Comparison of ENCODE assay signal across 11 cellular contexts in genomic region chr12:123251403-123252076, GRCh38. TPM values are rescaled to one million over a fixed set of nuclear protein-coding genes. Genes with fewer than 3 reads are reported as not detected.
A peak's percentile ranks its signal among the peaks of the same experiment; 100 is the strongest.
DNase-seq lines count a peak whose midpoint lies in the region; ATAC-seq and TF ChIP-seq lines count a peak whose summit lies in the region.
"Had no signal": no experiment of that assay in that cellular context is flagged by ENCODE, and none has a peak within 500 bp of the region (broad histone marks: within the 10 kb centered on the region; RNA-seq: fewer than 3 reads in every experiment).

No MANE protein-coding gene starts in this region.

- H3K4me1 ChIP-seq in cardiac muscle cell (ENCODE audit: low read depth): no peaks in the 10 kb centered on the region
- H3K4me1 ChIP-seq in mesenchymal stem cell (ENCODE audit: control insufficient read depth, insufficient read depth, low read depth, low read length): peaks cover 10% of the 10 kb centered on the region
- no peaks in the 10 kb centered on the region for H3K4me1 ChIP-seq in urinary bladder (ENCODE audit: insufficient read depth)

- no peak overlapping the region for H2BK120ac ChIP-seq in mesenchymal stem cell (ENCODE audit: low read depth, low read length)

- H3K4me3 Mint-ChIP-seq in brain: no peak overlapping the region

- H3K9me3 Mint-ChIP-seq in brain: peaks cover 8 to 26% (median 20%) of the 10 kb centered on the region in 5 experiments

- peak overlapping the region; percentile 71 to 93 (median 87) for H3K27ac Mint-ChIP-seq in brain

- no peak overlapping the region for H3K4me2 ChIP-seq in mesenchymal stem cell (ENCODE audit: low read length, poor library complexity, severe bottlenecking)

- H2BK12ac ChIP-seq in mesenchymal stem cell (ENCODE audit: low read length in 2 of 2): no peak overlapping the region

- peaks cover 81% of the 10 kb centered on the region for H3K36me3 Mint-ChIP-seq in brain

- no peak overlapping the region for H2BK5ac ChIP-seq in mesenchymal stem cell (ENCODE audit: low read depth, low read length, poor library complexity, severe bottlenecking)

- no peak overlapping the region for H3K4ac ChIP-seq in mesenchymal stem cell (ENCODE audit: low read depth in 1 of 2, low read length in 2 of 2)

- H4K8ac ChIP-seq in mesenchymal stem cell (ENCODE audit: low read length): no peak overlapping the region

- H3K4me1 Mint-ChIP-seq in brain: peaks cover 31% of the 10 kb centered on the region

- H3K79me1 ChIP-seq in mesenchymal stem cell (replicated peaks; ENCODE audit: low read length, poor library complexity, severe bottlenecking): peaks cover 25% of the 10 kb centered on the region

- H3K4me3 ChIP-seq in cardiac muscle cell (no peak overlapping the region), mesenchymal stem cell (ENCODE audit: insufficient read depth in 1 of 2, low read depth in 1 of 2, low read length in 2 of 2) (no peak overlapping the region), urinary bladder (ENCODE audit: low read depth, low read length) (no peak overlapping the region)

- H2BK15ac ChIP-seq in mesenchymal stem cell (ENCODE audit: low read depth, poor library complexity, severe bottlenecking): no peak overlapping the region

- H2AK5ac ChIP-seq in mesenchymal stem cell (ENCODE audit: low read length, severe bottlenecking): no peak overlapping the region

- H3K14ac ChIP-seq in mesenchymal stem cell (ENCODE audit: low read length in 2 of 2): no peak overlapping the region

- no peaks in the 10 kb centered on the region for H3K27me3 ChIP-seq in cardiac muscle cell
- no peaks in the 10 kb centered on the region for H3K27me3 ChIP-seq in mesenchymal stem cell (ENCODE audit: control insufficient read depth in 1 of 2, insufficient read depth in 1 of 2, low read length in 2 of 2)

- no peak for DNase-seq in cardiac muscle cell (ENCODE audit: low read depth in 1 of 2, low spot score in 1 of 2)
- no peak for DNase-seq in left cardiac atrium
- no peak for DNase-seq in mesenchymal stem cell
- no peak for DNase-seq in ecto neural progenitor cell (ENCODE audit: low spot score)
- DNase-seq in NCI-H2227 treated with DMSO at 0.1 percent for 48 hours (lab: John Stamatoyannopoulos, UW): no peak
- DNase-seq: activated CD4-positive, alpha-beta T cell treated with anti-CD3 and anti-CD28 coated beads for 4 hours; foreskin fibroblast; NCI-H1436 treated with DMSO at 0.1 percent for 48 hours had no signal

- intact Hi-C loops in left cardiac atrium (cut with DNase I): no loop called here

- no peaks in the 10 kb centered on the region for H3K9me3 ChIP-seq in cardiac muscle cell (ENCODE audit: low read depth)
- peaks cover 7% of the 10 kb centered on the region for H3K9me3 ChIP-seq in mesenchymal stem cell (ENCODE audit: control insufficient read depth, low read length)

- H3K36me3 ChIP-seq in cardiac muscle cell: peaks cover 24% of the 10 kb centered on the region
- peaks cover 47 to 64% of the 10 kb centered on the region in 2 experiments for H3K36me3 ChIP-seq in mesenchymal stem cell (ENCODE audit: control insufficient read depth in 1 of 2, insufficient read depth in 2 of 2, low read depth in 1 of 2, low read length in 2 of 2)
- H3K36me3 ChIP-seq in urinary bladder (ENCODE audit: insufficient read depth): peaks cover 3% of the 10 kb centered on the region

- H4K91ac ChIP-seq in mesenchymal stem cell (ENCODE audit: low read length): no peak overlapping the region

- no peak overlapping the region for H3K9ac ChIP-seq in mesenchymal stem cell (ENCODE audit: low read length)

- 100% methylated on average over 6 of the region's 8 CpGs for WGBS in mesenchymal stem cell
- WGBS in urinary bladder: 90% methylated on average over 8 of the region's 8 CpGs

- no peaks in the 10 kb centered on the region for H3K27me3 Mint-ChIP-seq in brain

- H3K27ac ChIP-seq in cardiac muscle cell: peak overlapping the region; percentile 74
- H3K27ac ChIP-seq in mesenchymal stem cell (ENCODE audit: low read length, poor library complexity, severe bottlenecking): peak overlapping the region; percentile 17
- peak overlapping the region; percentile 71 for H3K27ac ChIP-seq in urinary bladder (ENCODE audit: low read depth)

- no peak overlapping the region for H3K23ac ChIP-seq in mesenchymal stem cell (ENCODE audit: low read length in 2 of 2)

- no peak overlapping the region for H3K18ac ChIP-seq in mesenchymal stem cell (ENCODE audit: low read depth in 1 of 2, low read length in 2 of 2)

- no peak for ATAC-seq in left cardiac atrium
- ATAC-seq in HG03039 (IDR thresholded peaks at IDR 0.05; ENCODE audit: unreplicated experiment): no peak

- H2AFZ ChIP-seq in mesenchymal stem cell (ENCODE audit: low read depth, low read length): no peak overlapping the region

- TF ChIP-seq CTCF in cardiac muscle cell (IDR thresholded peaks at IDR 0.05; ENCODE audit: low read depth, low read length) (no peak), brain (conservative IDR thresholded peaks at IDR 0.05) (no peak)

RNA-seq across cellular contexts. Expression of gene MTRFR, which starts 18.3 kb away (rescaled TPM):
- 15.0 and 25.8 TPM in 2 replicates for total RNA-seq in cardiac muscle cell
- polyA plus RNA-seq in cardiac muscle cell: 31.9 and 40.8 TPM in 2 replicates
- total RNA-seq in left cardiac atrium: 10 to 100 TPM in 1 of 2 donors, 1 to 10 TPM in 1; 8.1 to 10.9 TPM
- polyA plus RNA-seq in brain (ENCODE audit: insufficient read depth, low read depth, low replicate concordance): 23.5 TPM
- 11.6 TPM for polyA plus RNA-seq in mesenchymal stem cell (2013, experiment 1 of 2)
- polyA plus RNA-seq in mesenchymal stem cell (2013, experiment 2 of 2): 12.5 TPM
- 16.4 TPM for total RNA-seq in urinary bladder
- polyA plus RNA-seq in urinary bladder: 11.8 TPM

RNA-seq across cellular contexts. Expression of gene MPHOSPH9, which starts 18.6 kb away (rescaled TPM):
- total RNA-seq in cardiac muscle cell: 47.8 and 90.9 TPM in 2 replicates
- 18.1 and 42.8 TPM in 2 replicates for polyA plus RNA-seq in cardiac muscle cell
- 10 to 100 TPM; 23.4 to 27.9 TPM for total RNA-seq in left cardiac atrium
- polyA plus RNA-seq in brain (ENCODE audit: insufficient read depth, low read depth, low replicate concordance): 3.7 TPM
- polyA plus RNA-seq in mesenchymal stem cell (2013, experiment 1 of 2): 10.9 TPM
- polyA plus RNA-seq in mesenchymal stem cell (2013, experiment 2 of 2): 11.2 TPM
- total RNA-seq in urinary bladder: 88.8 TPM
- polyA plus RNA-seq in urinary bladder: 6.2 TPM

RNA-seq across cellular contexts. Expression of gene CDK2AP1, which starts 20.1 kb away (rescaled TPM):
- total RNA-seq in cardiac muscle cell: 48.0 and 60.7 TPM in 2 replicates
- 101 and 122 TPM in 2 replicates for polyA plus RNA-seq in cardiac muscle cell
- 10 to 100 TPM; 96.6 to 97.7 TPM for total RNA-seq in left cardiac atrium
- polyA plus RNA-seq in brain (ENCODE audit: insufficient read depth, low read depth, low replicate concordance): 242 TPM
- polyA plus RNA-seq in mesenchymal stem cell (2013, experiment 1 of 2): 339 TPM
- polyA plus RNA-seq in mesenchymal stem cell (2013, experiment 2 of 2): 346 TPM
- 120 TPM for total RNA-seq in urinary bladder
- polyA plus RNA-seq in urinary bladder: 97.3 TPM

Comparison
In these comparisons a context has a peak if more than half of its experiments do, and no peak if none do; other contexts are left out.
1. H3K27ac ChIP-seq: peak in every context shown above with its lines; median percentile 74 in cardiac muscle cell; 71 in urinary bladder; 17 in mesenchymal stem cell.